21 cellular contexts compared by ENCODE assay signal in the genomic region with DNA sequence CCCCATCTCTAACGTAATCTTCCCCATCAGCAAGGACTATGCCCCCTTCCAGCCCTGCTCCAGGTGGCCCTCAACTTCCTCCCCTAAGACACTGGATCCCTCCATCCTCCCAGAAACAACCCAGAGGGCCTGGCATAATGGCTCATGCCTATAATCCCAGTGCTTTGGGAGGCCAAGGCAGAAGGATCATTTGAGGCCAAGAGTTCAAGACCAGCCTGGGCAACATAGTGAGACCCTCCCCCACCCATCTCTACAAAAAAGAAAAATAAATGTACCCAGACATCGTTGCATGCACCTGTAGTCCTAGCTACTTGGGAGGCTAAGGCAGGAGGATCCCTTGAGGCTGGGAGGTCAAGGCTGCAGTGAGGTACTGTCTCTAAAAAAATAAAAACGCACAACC. TPM values are rescaled to one million over a fixed set of nuclear protein-coding genes. Genes with fewer than 3 reads are reported as not detected.
DNase-seq lines count a peak whose midpoint lies in the region; ATAC-seq and TF ChIP-seq lines count a peak whose summit lies in the region.
"Had no signal": no experiment of that assay in that cellular context is flagged by ENCODE, and none has a peak within 500 bp of the region (broad histone marks: within the 10 kb centered on the region; RNA-seq: fewer than 3 reads in every experiment).

No MANE protein-coding gene starts in this region.

- DNase-seq in NCI-H2171 treated with DMSO at 0.1 percent for 48 hours (lab: John Stamatoyannopoulos, UW) (peak; percentile 59), NCI-H2171 (lab: John Stamatoyannopoulos, UW) (no peak), right atrium auricular region (ENCODE audit: low spot score) (no peak), left cardiac atrium (no peak), tibial artery (no peak), NCI-H1048 (lab: John Stamatoyannopoulos, UW) (no peak)
- DNase-seq: 8988T; ACHN; CD8-positive, alpha-beta memory T cell; DND-41; NCI-H1417 treated with DMSO at 0.1 percent for 48 hours; NCI-H510A treated with DMSO at 0.1 percent for 48 hours; NK-92 treated with Interleukin-12 subunit alpha and Interleukin-12 subunit beta, amount 100 ng/mL, for 24 hours had no signal

- peak overlapping the region in 1 of 5 experiments; percentile 11 for H3K4me3 Mint-ChIP-seq in brain
- H3K4me3 Mint-ChIP-seq: CD14-positive monocyte; CD8-positive, alpha-beta memory T cell had no signal

- peaks cover 0 to 13% of the 10 kb centered on the region in 2 donors for H3K4me1 ChIP-seq in right atrium auricular region
- H3K4me1 ChIP-seq in tibial artery: peaks cover 0 to 34% (median 17%) of the 10 kb centered on the region in 4 donors
- H3K4me1 ChIP-seq: BE2C had no signal

- no peaks in the 10 kb centered on the region for H3K36me3 Mint-ChIP-seq in brain
- H3K36me3 Mint-ChIP-seq: CD14-positive monocyte; CD8-positive, alpha-beta memory T cell had no signal

- no peaks in the 10 kb centered on the region for H3K27me3 Mint-ChIP-seq in brain

- ATAC-seq in left cardiac atrium: no peak
- ATAC-seq in GM21528 (IDR thresholded peaks at IDR 0.05; ENCODE audit: low FRiP score, unreplicated experiment): no peak
- ATAC-seq: HCT116 had no signal

- H3K9me3 Mint-ChIP-seq in brain: peaks cover 0 to 12% (median 0%) of the 10 kb centered on the region in 5 experiments
- H3K9me3 Mint-ChIP-seq: CD8-positive, alpha-beta memory T cell had no signal

- no peak overlapping the region for H3K4me3 ChIP-seq in right atrium auricular region
- no peak overlapping the region for H3K4me3 ChIP-seq in tibial artery
- H3K4me3 ChIP-seq: SJSA1 had no signal

- intact Hi-C loops in left cardiac atrium (cut with DNase I) (no loop called here), tibial artery (cut with DNase I; ENCODE audit: low total_unique reads) (loop anchor here (5.0 kb wide), 1 partner anchor 70 kb away; no protein-coding TSS in a partner anchor)

- H3K9me3 ChIP-seq in right atrium auricular region (no peaks in the 10 kb centered on the region), tibial artery (no peaks in the 10 kb centered on the region)
- H3K9me3 ChIP-seq: BE2C, SJSA1 had no signal

- H3K27me3 ChIP-seq in right atrium auricular region (no peaks in the 10 kb centered on the region), tibial artery (no peaks in the 10 kb centered on the region)
- H3K27me3 ChIP-seq: BE2C, SJSA1 had no signal

- H3K36me3 ChIP-seq in right atrium auricular region (no peaks in the 10 kb centered on the region), tibial artery (no peaks in the 10 kb centered on the region)
- H3K36me3 ChIP-seq: BE2C, SJSA1 had no signal

- peak overlapping the region in 4 of 5 experiments; percentile 76 to 94 (median 87) for H3K27ac Mint-ChIP-seq in brain
- H3K27ac Mint-ChIP-seq: CD14-positive monocyte; CD8-positive, alpha-beta memory T cell had no signal

- peaks cover 14% of the 10 kb centered on the region for H3K4me1 Mint-ChIP-seq in brain
- H3K4me1 Mint-ChIP-seq: CD14-positive monocyte; CD8-positive, alpha-beta memory T cell had no signal

- H3K27ac ChIP-seq in right atrium auricular region (peak overlapping the region; percentile 85 to 91), tibial artery (peak overlapping the region; percentile 70 to 84)
- H3K27ac ChIP-seq: SJSA1 had no signal

- TF ChIP-seq CTCF in right atrium auricular region (IDR thresholded peaks at IDR 0.05) (no peak), brain (conservative IDR thresholded peaks at IDR 0.05) (no peak), tibial artery (IDR thresholded peaks at IDR 0.05) (no peak)

RNA-seq across cellular contexts. Expression of a gene that starts 42.6 kb away (rescaled TPM):
- total RNA-seq in right atrium auricular region: 1 to 10 TPM in 1 of 2 donors, not detected in 1; 1.1 TPM
- total RNA-seq in left cardiac atrium: under 1 TPM in 1 of 2 donors, not detected in 1; 0.27 TPM
- 62.5 TPM for polyA plus RNA-seq in brain (ENCODE audit: insufficient read depth, low read depth, low replicate concordance)
- total RNA-seq: CD8-positive, alpha-beta memory T cell; HT-29; PC-3 had no signal
- polyA plus RNA-seq: CD14-positive monocyte; CD8-positive, alpha-beta memory T cell had no signal

RNA-seq across cellular contexts. Expression of a gene that starts 51.1 kb away (rescaled TPM):
- 10 to 100 TPM; 23.4 to 24.3 TPM for total RNA-seq in right atrium auricular region
- 10 to 100 TPM; 22.9 to 23.1 TPM for total RNA-seq in left cardiac atrium
- 32.3 TPM for polyA plus RNA-seq in brain (ENCODE audit: insufficient read depth, low read depth, low replicate concordance)
